2 cellular contexts compared by ENCODE assay signal in genomic region chr2:218260742-218261423, GRCh38.
A peak's percentile ranks its signal among the peaks of the same experiment; 100 is the strongest.
TF ChIP-seq lines count a peak whose summit lies in the region.

Gene GPBAR1 (plus strand): TSS chr2:218261015. CDS start chr2:218262725, 1,710 bp downstream.

TF ChIP-seq in Ishikawa, 13 proteins besides CTCF, POLR2A, EP300 and RAD21 (continued from another document):
- no peak for TF ChIP-seq REST (IDR thresholded peaks at IDR 0.05; ENCODE audit: low read depth)

TF ChIP-seq in HepG2, 621 proteins besides CTCF, POLR2A, EP300 and RAD21 (continued from another document):
- TF ChIP-seq AHDC1 (CRISPR knock-in tag; IDR thresholded peaks at IDR 0.05; ENCODE audit: borderline replicate concordance) = no peak
- TF ChIP-seq IKZF4 (CRISPR knock-in tag; IDR thresholded peaks at IDR 0.05; ENCODE audit: borderline replicate concordance, low read depth, not compliant biosample characterization) = peak; percentile 39
- TF ChIP-seq ZFP91 (CRISPR knock-in tag; IDR thresholded peaks at IDR 0.05; ENCODE audit: borderline replicate concordance) = 0 out of 2 replicates have a peak, but pooled peaks have one; percentile 29
- 0 out of 2 replicates have a peak, but pooled peaks have one; percentile 20 for TF ChIP-seq TARDBP (CRISPR knock-in tag; IDR thresholded peaks at IDR 0.05)
- TF ChIP-seq TEAD3 (CRISPR knock-in tag; optimal IDR thresholded peaks at IDR 0.05; ENCODE audit: borderline replicate concordance) = peak; percentile 28
- TF ChIP-seq HNRNPL (IDR thresholded peaks at IDR 0.05; ENCODE audit: low read depth, low read length) = 0 out of 2 replicates have a peak, but pooled peaks have one; percentile 20
- TF ChIP-seq HMGXB3 (CRISPR knock-in tag; IDR thresholded peaks at IDR 0.05; ENCODE audit: borderline replicate concordance) = no peak
- TF ChIP-seq BORCS8-MEF2B (CRISPR knock-in tag; IDR thresholded peaks at IDR 0.05) = peak; percentile 33; the same call in 1 of the 2 replicates
- TF ChIP-seq STAG1 (CRISPR knock-in tag; IDR thresholded peaks at IDR 0.05) = peak; percentile 36
- TF ChIP-seq ZNF687 (CRISPR knock-in tag; IDR thresholded peaks at IDR 0.05) = peak; percentile 10; the same call in 1 of the 2 replicates
- TF ChIP-seq KMT2A (CRISPR knock-in tag; IDR thresholded peaks at IDR 0.05) = 0 out of 2 replicates have a peak, but pooled peaks have one; percentile 30
